Comparison of ENCODE assay signal across 15 cellular contexts in genomic region chr22:23836692-23837495, GRCh38. TPM values are rescaled to one million over a fixed set of nuclear protein-coding genes. Genes with fewer than 3 reads are reported as not detected.
DNase-seq lines count a peak whose midpoint lies in the region; ATAC-seq and TF ChIP-seq lines count a peak whose summit lies in the region.
"Had no signal": no experiment of that assay in that cellular context is flagged by ENCODE, and none has a peak within 500 bp of the region (broad histone marks: within the 10 kb centered on the region; RNA-seq: fewer than 3 reads in every experiment).

No MANE protein-coding gene starts in this region.

- no peaks in the 10 kb centered on the region for H3K9me3 Mint-ChIP-seq in CD4-positive, alpha-beta T cell
- H3K9me3 Mint-ChIP-seq in brain (peaks cover 0 to 7% (median 0%) of the 10 kb centered on the region in 5 experiments), nephron progenitor cell (peaks cover 3% of the 10 kb centered on the region)
- H3K9me3 Mint-ChIP-seq: effector memory CD8-positive, alpha-beta T cell had no signal

- H3K4me3 ChIP-seq in HEK293 (ENCODE audit: low read depth, low read length): no peak overlapping the region
- H3K4me3 ChIP-seq: SJSA1 had no signal

- no peak overlapping the region for H3K27ac Mint-ChIP-seq in CD4-positive, alpha-beta T cell
- peak overlapping the region in 2 of 5 experiments; percentile 29 to 50 for H3K27ac Mint-ChIP-seq in brain
- H3K27ac Mint-ChIP-seq in nephron progenitor cell: no peak overlapping the region

- intact Hi-C loops in CD4-positive, alpha-beta T cell (cut with DNase I, micrococcal nuclease): loop anchor here in 1 of 2 experiments (5.0 kb wide), 2 partner anchors 120 to 720 kb away; partner anchors contain the start of genes GUCD1 and SNRPD3

- H3K36me3 ChIP-seq in HEK293 (ENCODE audit: control insufficient read depth in 2 of 2, insufficient read depth in 1 of 2, low read length in 2 of 2): peaks cover 0 to 54% of the 10 kb centered on the region in 2 experiments; a peak in 1 of 3 replicates

- no peak for TF ChIP-seq CTCF in CD4-positive, alpha-beta T cell (IDR thresholded peaks at IDR 0.05)
- TF ChIP-seq CTCF in HEK293 (tag by site-specific recombination; IDR thresholded peaks at IDR 0.05) (no peak), brain (conservative IDR thresholded peaks at IDR 0.05) (no peak), nephron progenitor cell (IDR thresholded peaks at IDR 0.05) (no peak)

- H3K9me3 ChIP-seq in CD4-positive, alpha-beta T cell (ENCODE audit: control insufficient read depth, low read length): no peaks in the 10 kb centered on the region
- no peaks in the 10 kb centered on the region for H3K9me3 ChIP-seq in HEK293 (ENCODE audit: control insufficient read depth, insufficient read depth, low read depth, low read length)
- H3K9me3 ChIP-seq: left lung, pancreas, SJSA1 had no signal

- CTCF ChIA-PET in CD4-positive, alpha-beta T cell (lab: Charles Lee): interaction anchor here (1.9 kb wide), 1 partner anchor 12 kb away, joined by 11 read pairs; no protein-coding TSS in a partner anchor
- CTCF ChIA-PET in HEK293 (lab: Yijun Ruan, JAX): no interaction called here

- H3K27ac ChIP-seq in CD4-positive, alpha-beta T cell (ENCODE audit: low read depth, low read length): no peak overlapping the region
- no peak overlapping the region for H3K27ac ChIP-seq in HEK293 (ENCODE audit: extremely low read depth, low read depth, low read length)
- H3K27ac ChIP-seq: left lung, SJSA1 had no signal

- H3K36me3 Mint-ChIP-seq in CD4-positive, alpha-beta T cell (ENCODE audit: low read depth): peaks cover 5% of the 10 kb centered on the region
- H3K36me3 Mint-ChIP-seq in brain (peaks cover 5% of the 10 kb centered on the region), nephron progenitor cell (ENCODE audit: low read depth) (peaks cover 7% of the 10 kb centered on the region)

- no peak for DNase-seq in CD4-positive, alpha-beta T cell
- no peak for DNase-seq in nephron progenitor cell
- no peak for DNase-seq in AG20443 (ENCODE audit: low spot score)
- no peak for DNase-seq in stimulated activated CD8-positive, alpha-beta memory T cell treated with anti-CD3 and anti-CD28 coated beads, Interleukin-4, amount 100 ng/mL, for 48 hours
- no peak for DNase-seq in effector CD8-positive, alpha-beta T cell (lab: John Stamatoyannopoulos, UW)
- DNase-seq: activated CD4-positive, alpha-beta T cell treated with anti-CD3 and anti-CD28 coated beads for 1 hour; effector memory CD8-positive, alpha-beta T cell; GOT3; stimulated activated CD4-positive, alpha-beta T cell treated with anti-CD3 and anti-CD28 coated beads, Interleukin-2, amount 100 ng/mL, for 24 hours had no signal

- POLR2A ChIA-PET in CD4-positive, alpha-beta T cell (lab: Charles Lee): no interaction called here
- POLR2A ChIA-PET in HEK293 (lab: Yijun Ruan, JAX): interaction anchor here (0.6 to 1.5 kb wide), 2 partner anchors 21 to 52 kb away, joined by 4 to 5 read pairs; partner anchors contain the start of gene SLC2A11

- peaks cover 19% of the 10 kb centered on the region for H3K4me1 Mint-ChIP-seq in CD4-positive, alpha-beta T cell (ENCODE audit: low read depth)
- peaks cover 46% of the 10 kb centered on the region for H3K4me1 Mint-ChIP-seq in brain
- peaks cover 52% of the 10 kb centered on the region for H3K4me1 Mint-ChIP-seq in nephron progenitor cell

- no peaks in the 10 kb centered on the region for H3K27me3 Mint-ChIP-seq in CD4-positive, alpha-beta T cell
- H3K27me3 Mint-ChIP-seq in brain (peaks cover 6% of the 10 kb centered on the region), nephron progenitor cell (ENCODE audit: low read depth, poor library complexity) (peaks cover 12% of the 10 kb centered on the region)
- H3K27me3 Mint-ChIP-seq: effector memory CD8-positive, alpha-beta T cell had no signal

- peak overlapping the region; percentile 62 for H3K4me3 Mint-ChIP-seq in CD4-positive, alpha-beta T cell
- H3K4me3 Mint-ChIP-seq in brain (peak overlapping the region in 4 of 5 experiments; percentile 55 to 93 (median 70)), nephron progenitor cell (peak overlapping the region; percentile 60)

- no peaks in the 10 kb centered on the region for H3K27me3 ChIP-seq in CD4-positive, alpha-beta T cell (ENCODE audit: control insufficient read depth, insufficient read depth, low read length)
- H3K27me3 ChIP-seq: left lung, pancreas, SJSA1 had no signal

- H3K4me1 ChIP-seq in HEK293 (ENCODE audit: control insufficient read depth, insufficient read depth, low read length): no peaks in the 10 kb centered on the region
- H3K4me1 ChIP-seq: SJSA1 had no signal

- ATAC-seq in CD4-positive, alpha-beta T cell (ENCODE audit: poor library complexity): no peak
- no peak for ATAC-seq in GM18520 (IDR thresholded peaks at IDR 0.05; ENCODE audit: unreplicated experiment)
- ATAC-seq: effector memory CD8-positive, alpha-beta T cell; left lung; pancreas had no signal

TF ChIP-seq in HEK293, 187 proteins besides CTCF, POLR2A, EP300 and RAD21:
- TF ChIP-seq ZNF548 (tag by site-specific recombination; IDR thresholded peaks at IDR 0.05): no peak
- TF ChIP-seq ZNF416 (tag by site-specific recombination; IDR thresholded peaks at IDR 0.05): no peak
- 0 out of 2 replicates have a peak, but pooled peaks have one; percentile 25 for TF ChIP-seq ZNF600 (tag by site-specific recombination; IDR thresholded peaks at IDR 0.05)

RNA-seq across cellular contexts. Expression of gene DERL3, which starts 1.9 kb away (rescaled TPM):
- under 1 TPM; 0.66 to 0.98 TPM for total RNA-seq in CD4-positive, alpha-beta T cell
- 3.1 TPM for polyA plus RNA-seq in brain (ENCODE audit: insufficient read depth, low read depth, low replicate concordance)
- total RNA-seq: SJSA1 had no signal

RNA-seq across cellular contexts. Expression of gene SLC2A11, which starts 20.8 kb away (rescaled TPM):
- 10 to 100 TPM in 1 of 2 experiments, 1 to 10 TPM in 1; 9.9 to 11.5 TPM for total RNA-seq in CD4-positive, alpha-beta T cell
- 21.1 TPM for polyA plus RNA-seq in brain (ENCODE audit: insufficient read depth, low read depth, low replicate concordance)

RNA-seq across cellular contexts. Expression of gene SMARCB1, which starts 50.1 kb away (rescaled TPM):
- 10 to 100 TPM; 40.3 to 41.7 TPM for total RNA-seq in CD4-positive, alpha-beta T cell
- polyA plus RNA-seq in brain (ENCODE audit: insufficient read depth, low read depth, low replicate concordance): 231 TPM

RNA-seq across cellular contexts. Expression of gene MIF, which starts 57.3 kb away (rescaled TPM):
- total RNA-seq in CD4-positive, alpha-beta T cell: 100 to 1,000 TPM; 213 to 226 TPM
- polyA plus RNA-seq in brain (ENCODE audit: insufficient read depth, low read depth, low replicate concordance): 583 TPM
